ENCODE assay signal across 16 cellular contexts in the genomic region with DNA sequence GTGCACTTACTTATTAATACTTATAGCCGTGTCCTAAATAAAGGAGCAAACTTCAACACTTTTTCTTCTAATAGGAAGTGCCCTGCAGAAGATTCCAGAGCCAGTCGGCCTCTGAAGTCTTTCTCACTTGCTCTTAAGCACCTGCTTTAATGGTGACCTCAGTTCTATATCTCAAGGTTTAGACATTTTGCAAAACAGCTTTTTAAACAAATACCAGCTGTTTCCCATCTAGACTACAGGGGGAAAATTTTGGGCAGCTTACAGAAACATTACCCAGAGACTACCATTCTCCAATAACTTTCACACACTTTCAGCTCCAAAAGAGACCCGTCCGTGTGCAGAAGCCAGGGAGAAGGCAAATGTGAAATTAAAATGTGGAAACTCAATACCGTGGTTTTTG.
A peak's percentile ranks its signal among the peaks of the same experiment; 100 is the strongest.
DNase-seq lines count a peak whose midpoint lies in the region; ATAC-seq and TF ChIP-seq lines count a peak whose summit lies in the region.
"Had no signal": no experiment of that assay in that cellular context is flagged by ENCODE, and none has a peak within 500 bp of the region (broad histone marks: within the 10 kb centered on the region; RNA-seq: fewer than 3 reads in every experiment).

No MANE protein-coding gene starts in this region.

- H3K36me3 Mint-ChIP-seq in HFFc6 (ENCODE audit: low read depth) (peaks cover 22% of the 10 kb centered on the region), memory B cell (peaks cover 34% of the 10 kb centered on the region)
- H3K36me3 Mint-ChIP-seq: natural killer cell had no signal

- H3K9me3 ChIP-seq in colonic mucosa, result no peaks in the 10 kb centered on the region
- H3K9me3 ChIP-seq: BLaER1 had no signal

- no peak overlapping the region for H3K4me3 ChIP-seq in colonic mucosa
- H3K4me3 ChIP-seq: BLaER1 had no signal

- H3K4me1 Mint-ChIP-seq in HFFc6 (ENCODE audit: low read depth) (peaks cover 72% of the 10 kb centered on the region), memory B cell (peaks cover 52% of the 10 kb centered on the region)
- H3K4me1 Mint-ChIP-seq: activated T-helper 17 cell treated with anti-CD3 and anti-CD28 coated beads, Interleukin-2, amount 50 U/mL, for 72 hours; immature natural killer cell; natural killer cell had no signal

- peak overlapping the region; percentile 80 for H3K4me3 Mint-ChIP-seq in HFFc6
- no peak overlapping the region for H3K4me3 Mint-ChIP-seq in memory B cell
- H3K4me3 Mint-ChIP-seq: activated T-helper 17 cell treated with anti-CD3 and anti-CD28 coated beads, Interleukin-2, amount 50 U/mL, for 72 hours; immature natural killer cell; natural killer cell had no signal

- H3K27ac ChIP-seq in colonic mucosa, result peak overlapping the region; percentile 49
- H3K27ac ChIP-seq in substantia nigra (ENCODE audit: low read depth, low read length, poor library complexity, severe bottlenecking), result peak overlapping the region; percentile 27
- H3K27ac ChIP-seq: BLaER1 had no signal

- intact Hi-C loops in colonic mucosa (cut with DNase I), result no loop called here

- DNase-seq in HFFc6 (no peak), colonic mucosa (no peak), memory B cell (ENCODE audit: low spot score in 2 of 2) (no peak), substantia nigra (lab: John Stamatoyannopoulos, UW) (no peak), AG08395 (ENCODE audit: low spot score) (no peak), midbrain (lab: John Stamatoyannopoulos, UW) (no peak), DMS53 treated with DMSO at 0.1 percent for 48 hours (lab: John Stamatoyannopoulos, UW; ENCODE audit: unreplicated experiment) (no peak)
- DNase-seq: activated CD4-positive, alpha-beta T cell treated with anti-CD3 and anti-CD28 coated beads for 48 hours; immature natural killer cell; natural killer cell; NCI-H1930; T-helper 1 cell had no signal

- no peaks in the 10 kb centered on the region for H3K36me3 ChIP-seq in colonic mucosa

- ATAC-seq in memory B cell (ENCODE audit: low read depth) (no peak), HG02973 (IDR thresholded peaks at IDR 0.05; ENCODE audit: unreplicated experiment) (no peak)
- ATAC-seq: activated T-helper 17 cell treated with anti-CD3 and anti-CD28 coated beads, Interleukin-2, amount 50 U/mL, for 72 hours; HepG2; natural killer cell had no signal

- no peak overlapping the region for H3K9ac ChIP-seq in colonic mucosa (ENCODE audit: low read depth in 2 of 2, low read length in 2 of 2)
- H3K9ac ChIP-seq: BLaER1 had no signal

- H3K27me3 ChIP-seq in colonic mucosa, result no peaks in the 10 kb centered on the region
- H3K27me3 ChIP-seq: BLaER1 had no signal

- H3K27me3 Mint-ChIP-seq in HFFc6 (ENCODE audit: insufficient read depth) (no peaks in the 10 kb centered on the region; the same call in 1 of the 2 replicates), memory B cell (no peaks in the 10 kb centered on the region)
- H3K27me3 Mint-ChIP-seq: activated T-helper 17 cell treated with anti-CD3 and anti-CD28 coated beads, Interleukin-2, amount 50 U/mL, for 72 hours had no signal

- H3K4me1 ChIP-seq in colonic mucosa, result no peaks in the 10 kb centered on the region
- H3K4me1 ChIP-seq: BLaER1 had no signal

- peak overlapping the region; percentile 81 for H3K27ac Mint-ChIP-seq in HFFc6
- H3K27ac Mint-ChIP-seq in memory B cell, result peak overlapping the region; percentile 76
- H3K27ac Mint-ChIP-seq: activated T-helper 17 cell treated with anti-CD3 and anti-CD28 coated beads, Interleukin-2, amount 50 U/mL, for 72 hours; immature natural killer cell; natural killer cell had no signal

- TF ChIP-seq CTCF in HFFc6 (IDR thresholded peaks at IDR 0.05) (no peak), colonic mucosa (IDR thresholded peaks at IDR 0.05) (no peak)

- H3K9me3 Mint-ChIP-seq in HFFc6 (no peaks in the 10 kb centered on the region), memory B cell (no peaks in the 10 kb centered on the region)
- H3K9me3 Mint-ChIP-seq: activated T-helper 17 cell treated with anti-CD3 and anti-CD28 coated beads, Interleukin-2, amount 50 U/mL, for 72 hours; immature natural killer cell; natural killer cell had no signal
